8 cellular contexts compared by ENCODE assay signal in genomic region chr4:146521543-146522097, GRCh38. TPM values are rescaled to one million over a fixed set of nuclear protein-coding genes. Genes with fewer than 3 reads are reported as not detected.
A peak's percentile ranks its signal among the peaks of the same experiment; 100 is the strongest.
DNase-seq lines count a peak whose midpoint lies in the region; ATAC-seq, FAIRE-seq and TF ChIP-seq lines count a peak whose summit lies in the region.

A gene with protein sequence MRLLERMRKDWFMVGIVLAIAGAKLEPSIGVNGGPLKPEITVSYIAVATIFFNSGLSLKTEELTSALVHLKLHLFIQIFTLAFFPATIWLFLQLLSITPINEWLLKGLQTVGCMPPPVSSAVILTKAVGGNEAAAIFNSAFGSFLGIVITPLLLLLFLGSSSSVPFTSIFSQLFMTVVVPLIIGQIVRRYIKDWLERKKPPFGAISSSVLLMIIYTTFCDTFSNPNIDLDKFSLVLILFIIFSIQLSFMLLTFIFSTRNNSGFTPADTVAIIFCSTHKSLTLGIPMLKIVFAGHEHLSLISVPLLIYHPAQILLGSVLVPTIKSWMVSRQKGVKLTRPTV (minus strand): TSS chr4:146521940. CDS start chr4:146521717, 223 bp downstream.

- no peak for TF ChIP-seq EP300 in suprapubic skin (IDR thresholded peaks at IDR 0.05)

- TF ChIP-seq CTCF in suprapubic skin (IDR thresholded peaks at IDR 0.05), result no peak

- no peak for TF ChIP-seq POLR2A in suprapubic skin (IDR thresholded peaks at IDR 0.05)

- H3K27ac ChIP-seq in suprapubic skin, result peak within 1 kb of the TSS; percentile 68

- in situ Hi-C loops in KBM-7 (cut with MboI; ENCODE audit: low pct_unique_long_range_greater_than_20kb, low sequenced_read_pairs), result no loop called here

- peak within 1 kb of the TSS; percentile 96 for H2AFZ ChIP-seq in neuron (ENCODE audit: low read depth, low read length)

- no peaks in the 10 kb centered on the region for H3K36me3 ChIP-seq in neuron (ENCODE audit: insufficient read depth, low read length)
- no peaks in the 10 kb centered on the region for H3K36me3 ChIP-seq in suprapubic skin

- DNase-seq in EL (peak; percentile 78), KBM-7 (peak; percentile 86), SHP77 (lab: John Stamatoyannopoulos, UW) (peak; percentile 67 to 79), activated gamma-delta T cell (lab: John Stamatoyannopoulos, UW) (peak; percentile 38), frontal cortex (ENCODE audit: low spot score in 2 of 2) (peak; percentile 69 to 75), suprapubic skin (ENCODE audit: low spot score in 2 of 2) (peak; percentile 79 to 89)

- H3K4me1 ChIP-seq in neuron (ENCODE audit: insufficient read depth, low read length), result peaks cover 10% of the 10 kb centered on the region
- peaks cover 23% of the 10 kb centered on the region for H3K4me1 ChIP-seq in suprapubic skin

- FAIRE-seq in frontal cortex (lab: Jason Lieb, UNC), result no peak

- ATAC-seq in GM21737 (IDR thresholded peaks at IDR 0.05; ENCODE audit: unreplicated experiment), result peak; percentile 79

- H3K9me3 ChIP-seq in neuron (ENCODE audit: low read length) (no peaks in the 10 kb centered on the region), suprapubic skin (no peaks in the 10 kb centered on the region)

- no peaks in the 10 kb centered on the region for H3K27me3 ChIP-seq in neuron (ENCODE audit: insufficient read depth, low read length)
- H3K27me3 ChIP-seq in suprapubic skin, result no peaks in the 10 kb centered on the region

- peak within 1 kb of the TSS; percentile 62 for H3K4me3 ChIP-seq in neuron (ENCODE audit: low read length)
- H3K4me3 ChIP-seq in suprapubic skin, result peak within 1 kb of the TSS; percentile 81

- under 1% methylated on average over 30 of the region's 30 CpGs for WGBS in suprapubic skin

RNA-seq across cellular contexts. Expression of the gene that starts here (rescaled TPM):
- total RNA-seq in frontal cortex (10.2 TPM), suprapubic skin (10 to 100 TPM; 10.1 to 24.5 (median 11.7) TPM)

Comparison
In these comparisons a context has a peak if more than half of its experiments do, and no peak if none do; other contexts are left out.
1. Peak in every context shown above with its lines: DNase-seq, ATAC-seq, H3K4me3 ChIP-seq and H3K27ac ChIP-seq.